ENCODE assay signal across 8 cellular contexts in the genomic region with DNA sequence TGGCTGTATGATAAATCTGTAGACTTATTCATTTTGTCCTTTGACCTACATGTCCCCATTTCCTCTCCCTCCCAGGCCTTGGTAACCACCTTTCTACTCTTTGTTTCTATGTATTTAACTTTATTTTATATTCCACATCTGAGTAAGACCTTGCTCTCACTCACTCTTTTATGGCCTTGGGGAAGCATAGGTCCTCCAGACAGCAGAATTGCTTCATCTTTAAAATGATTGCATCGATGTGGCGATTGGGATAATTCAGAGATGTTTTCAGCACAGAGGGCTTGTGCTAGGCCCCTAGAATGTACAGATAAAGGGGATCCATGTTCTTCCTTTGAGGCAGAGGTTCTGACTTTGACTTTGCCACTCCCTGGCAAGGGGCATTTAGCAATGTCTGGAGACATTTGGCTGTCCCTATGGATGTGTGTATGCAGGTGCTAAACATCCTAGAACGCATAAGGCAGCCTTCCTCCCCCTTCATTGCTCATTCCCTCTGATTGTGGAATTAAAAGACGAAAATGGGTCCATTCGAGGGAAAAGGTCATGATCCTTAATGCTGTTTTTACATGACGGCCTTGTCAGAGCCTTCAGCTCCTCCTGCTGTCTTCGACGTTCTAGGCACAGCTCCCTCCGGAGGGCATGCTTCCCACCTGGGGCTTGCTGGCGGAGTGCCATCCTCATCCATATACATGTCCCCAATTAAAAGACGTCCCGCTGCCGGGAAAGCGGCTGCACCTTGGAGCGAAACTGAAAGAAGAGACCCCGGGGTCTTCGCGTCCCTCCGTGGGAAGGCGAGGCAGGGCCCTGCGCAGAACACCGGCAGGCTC. TPM values are rescaled to one million over a fixed set of nuclear protein-coding genes. Genes with fewer than 3 reads are reported as not detected.
DNase-seq lines count a peak whose midpoint lies in the region; ATAC-seq and TF ChIP-seq lines count a peak whose summit lies in the region.

No MANE protein-coding gene starts in this region.

- H3K4me3 ChIP-seq in astrocyte of the cerebellum (ENCODE audit: low read depth, low read length) (peak overlapping the region; percentile 40), liver (ENCODE audit: low read depth in 1 of 3, low read length in 3 of 3) (peak overlapping the region; percentile 11 to 91 (median 75)), urinary bladder (ENCODE audit: low read depth, low read length) (peak overlapping the region; percentile 35)

- peak overlapping the region in 1 of 2 donors; percentile 25 for H3K9ac ChIP-seq in liver (ENCODE audit: low read depth in 1 of 2, low read length in 2 of 2)

- H3K4me1 ChIP-seq in liver (ENCODE audit: control insufficient read depth in 4 of 4, insufficient read depth in 4 of 4, low read length in 3 of 4) = peaks cover 6 to 46% (median 26%) of the 10 kb centered on the region in 4 donors
- H3K4me1 ChIP-seq in urinary bladder (ENCODE audit: insufficient read depth) = no peaks in the 10 kb centered on the region

- no peak for TF ChIP-seq RAD21 in liver (IDR thresholded peaks at IDR 0.05)

- ATAC-seq in GM19023 (IDR thresholded peaks at IDR 0.05; ENCODE audit: unreplicated experiment) = no peak

- TF ChIP-seq CTCF in astrocyte of the cerebellum (IDR thresholded peaks at IDR 0.05; ENCODE audit: low read depth, low read length, missing control alignments) (no peak), liver (IDR thresholded peaks at IDR 0.05; ENCODE audit: low read depth, low read length, missing input control) (no peak)

- DNase-seq in NCI-H748 (lab: John Stamatoyannopoulos, UW; ENCODE audit: unreplicated experiment) = peak; percentile 66
- no peak for DNase-seq in NCI-H748 treated with DMSO at 0.1 percent for 48 hours (lab: John Stamatoyannopoulos, UW)
- no peak for DNase-seq in astrocyte of the cerebellum (ENCODE audit: low read depth)
- no peak for DNase-seq in hepatic stellate cell (ENCODE audit: low spot score)
- DNase-seq in inferior parietal cortex (ENCODE audit: extremely low spot score) = no peak

- no peaks in the 10 kb centered on the region for H3K9me3 ChIP-seq in liver (ENCODE audit: control insufficient read depth in 4 of 4, low read length in 3 of 4)

- H3K27ac ChIP-seq in liver (ENCODE audit: low read depth in 1 of 2, low read length in 2 of 2) = peak overlapping the region; percentile 86 to 93
- peak overlapping the region; percentile 85 for H3K27ac ChIP-seq in urinary bladder (ENCODE audit: low read depth)

- in situ Hi-C loops in astrocyte of the cerebellum (cut with HindIII; ENCODE audit: low sequenced_read_pairs) = no loop called here

- WGBS in liver = 19% methylated on average over 22 of the region's 22 CpGs
- 22% methylated on average over 22 of the region's 22 CpGs for WGBS in urinary bladder

- H3K36me3 ChIP-seq in liver (ENCODE audit: control insufficient read depth in 4 of 4, insufficient read depth in 3 of 4, low read depth in 1 of 4, low read length in 3 of 4) (no peaks in the 10 kb centered on the region), urinary bladder (ENCODE audit: insufficient read depth) (no peaks in the 10 kb centered on the region)

- no peaks in the 10 kb centered on the region for H3K27me3 ChIP-seq in liver (ENCODE audit: control insufficient read depth in 4 of 4, insufficient read depth in 4 of 4, low read length in 3 of 4)

TF ChIP-seq in liver, 16 proteins besides CTCF, POLR2A, EP300 and RAD21:
- TF ChIP-seq YY1 (IDR thresholded peaks at IDR 0.05) = no peak
- TF ChIP-seq, protein P1, sequence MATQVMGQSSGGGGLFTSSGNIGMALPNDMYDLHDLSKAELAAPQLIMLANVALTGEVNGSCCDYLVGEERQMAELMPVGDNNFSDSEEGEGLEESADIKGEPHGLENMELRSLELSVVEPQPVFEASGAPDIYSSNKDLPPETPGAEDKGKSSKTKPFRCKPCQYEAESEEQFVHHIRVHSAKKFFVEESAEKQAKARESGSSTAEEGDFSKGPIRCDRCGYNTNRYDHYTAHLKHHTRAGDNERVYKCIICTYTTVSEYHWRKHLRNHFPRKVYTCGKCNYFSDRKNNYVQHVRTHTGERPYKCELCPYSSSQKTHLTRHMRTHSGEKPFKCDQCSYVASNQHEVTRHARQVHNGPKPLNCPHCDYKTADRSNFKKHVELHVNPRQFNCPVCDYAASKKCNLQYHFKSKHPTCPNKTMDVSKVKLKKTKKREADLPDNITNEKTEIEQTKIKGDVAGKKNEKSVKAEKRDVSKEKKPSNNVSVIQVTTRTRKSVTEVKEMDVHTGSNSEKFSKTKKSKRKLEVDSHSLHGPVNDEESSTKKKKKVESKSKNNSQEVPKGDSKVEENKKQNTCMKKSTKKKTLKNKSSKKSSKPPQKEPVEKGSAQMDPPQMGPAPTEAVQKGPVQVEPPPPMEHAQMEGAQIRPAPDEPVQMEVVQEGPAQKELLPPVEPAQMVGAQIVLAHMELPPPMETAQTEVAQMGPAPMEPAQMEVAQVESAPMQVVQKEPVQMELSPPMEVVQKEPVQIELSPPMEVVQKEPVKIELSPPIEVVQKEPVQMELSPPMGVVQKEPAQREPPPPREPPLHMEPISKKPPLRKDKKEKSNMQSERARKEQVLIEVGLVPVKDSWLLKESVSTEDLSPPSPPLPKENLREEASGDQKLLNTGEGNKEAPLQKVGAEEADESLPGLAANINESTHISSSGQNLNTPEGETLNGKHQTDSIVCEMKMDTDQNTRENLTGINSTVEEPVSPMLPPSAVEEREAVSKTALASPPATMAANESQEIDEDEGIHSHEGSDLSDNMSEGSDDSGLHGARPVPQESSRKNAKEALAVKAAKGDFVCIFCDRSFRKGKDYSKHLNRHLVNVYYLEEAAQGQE (IDR thresholded peaks at IDR 0.05) = no peak
- TF ChIP-seq EGR1 (IDR thresholded peaks at IDR 0.05; ENCODE audit: low read depth in 2 of 2) = no peak
- no peak for TF ChIP-seq SP1 (IDR thresholded peaks at IDR 0.05)
- TF ChIP-seq HNF4A (conservative IDR thresholded peaks at IDR 0.05) = no peak
- no peak for TF ChIP-seq TAF1 (conservative IDR thresholded peaks at IDR 0.05)
- no peak for TF ChIP-seq GABPA (IDR thresholded peaks at IDR 0.05 in 1 of 2, conservative IDR thresholded peaks at IDR 0.05 in 1 of 2)
- TF ChIP-seq HNF4G (IDR thresholded peaks at IDR 0.05) = no peak
- TF ChIP-seq, protein P2, sequence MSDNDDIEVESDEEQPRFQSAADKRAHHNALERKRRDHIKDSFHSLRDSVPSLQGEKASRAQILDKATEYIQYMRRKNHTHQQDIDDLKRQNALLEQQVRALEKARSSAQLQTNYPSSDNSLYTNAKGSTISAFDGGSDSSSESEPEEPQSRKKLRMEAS (IDR thresholded peaks at IDR 0.05) = no peak
- no peak for TF ChIP-seq NR2F2 (IDR thresholded peaks at IDR 0.05)
- no peak for TF ChIP-seq FOXA1 (IDR thresholded peaks at IDR 0.05)

RNA-seq across cellular contexts. Expression of a gene that starts 1.1 kb away (rescaled TPM):
- total RNA-seq in liver (10 to 100 TPM in 1 of 2 donors, 1 to 10 TPM in 1; 2.2 to 13.0 TPM), urinary bladder (3.2 TPM)
- polyA plus RNA-seq in liver (1 to 10 TPM; 2.2 to 3.3 TPM), urinary bladder (1.4 TPM)
